In genomic region chr17:27384261-27384701, GRCh38 we compare ENCODE assay signal across 9 cellular contexts.
DNase-seq lines count a peak whose midpoint lies in the region; ATAC-seq and TF ChIP-seq lines count a peak whose summit lies in the region.
"Had no signal": no experiment of that assay in that cellular context is flagged by ENCODE, and none has a peak within 500 bp of the region (broad histone marks: within the 10 kb centered on the region; RNA-seq: fewer than 3 reads in every experiment).

No MANE protein-coding gene starts in this region.

- TF ChIP-seq POLR2A in vagina (IDR thresholded peaks at IDR 0.05): no peak

- H3K27me3 ChIP-seq in vagina: no peaks in the 10 kb centered on the region

- no peaks in the 10 kb centered on the region for H3K9me3 ChIP-seq in vagina

- CTCF ChIA-PET in AG04449 (lab: Yijun Ruan, JAX): interaction anchor here (0.7 to 2.8 kb wide), 6 partner anchors 15 to 226 kb away, joined by 3 to 16 read pairs (median 6); no protein-coding TSS in a partner anchor

- H3K4me1 ChIP-seq in vagina: peaks cover 20% of the 10 kb centered on the region

- ATAC-seq in HG02571 (IDR thresholded peaks at IDR 0.05; ENCODE audit: unreplicated experiment): no peak
- no peak for ATAC-seq in HG02759 (IDR thresholded peaks at IDR 0.05; ENCODE audit: unreplicated experiment)
- ATAC-seq: WTC11 had no signal

- DNase-seq in AG04449 (ENCODE audit: low read depth, low spot score): peak; percentile 92
- peak; percentile 60 for DNase-seq in NCI-H1092 treated with DMSO at 0.1 percent for 48 hours (lab: John Stamatoyannopoulos, UW)
- DNase-seq in coronary artery (ENCODE audit: low spot score): peak; percentile 91
- DNase-seq in medulla oblongata (ENCODE audit: extremely low spot score): peak; percentile 82
- DNase-seq in vagina (ENCODE audit: extremely low spot score in 2 of 2): no peak
- DNase-seq in NCI-H146 (lab: John Stamatoyannopoulos, UW): no peak

- peak overlapping the region; percentile 25 to 81 for H3K27ac ChIP-seq in coronary artery
- no peak overlapping the region for H3K27ac ChIP-seq in vagina

- TF ChIP-seq CTCF in AG04449 (IDR thresholded peaks at IDR 0.05; ENCODE audit: insufficient read depth, low read length, missing control alignments): no peak
- no peak for TF ChIP-seq CTCF in coronary artery (IDR thresholded peaks at IDR 0.05)
- no peak for TF ChIP-seq CTCF in vagina (IDR thresholded peaks at IDR 0.05)

- H3K36me3 ChIP-seq in vagina: no peaks in the 10 kb centered on the region

- no peak overlapping the region for H3K4me3 ChIP-seq in AG04449 (ENCODE audit: low read depth, low read length)
- no peak overlapping the region for H3K4me3 ChIP-seq in coronary artery
- no peak overlapping the region for H3K4me3 ChIP-seq in vagina

- intact Hi-C loops in vagina (cut with DNase I): no loop called here

- POLR2A ChIA-PET in AG04449 (lab: Yijun Ruan, JAX): interaction anchor here (0.7 to 1.3 kb wide), 3 partner anchors 24 to 212 kb away, joined by 3 to 4 read pairs (median 3); no protein-coding TSS in a partner anchor

Comparison
In these comparisons a context has a peak if more than half of its experiments do, and no peak if none do; other contexts are left out.
1. DNase-seq: peak in AG04449 (single experiment), NCI-H1092 treated with DMSO at 0.1 percent for 48 hours (single experiment), coronary artery (single experiment) and medulla oblongata (single experiment); none in vagina (0 of 2) and NCI-H146 (single experiment).